In genomic region chr15:84813931-84814330, GRCh38 we compare ENCODE assay signal across 26 cellular contexts.
"Had no signal": no experiment of that assay in that cellular context is flagged by ENCODE, and none has a peak within 500 bp of the region (broad histone marks: within the 10 kb centered on the region; RNA-seq: fewer than 3 reads in every experiment).

No MANE protein-coding gene starts in this region.

- DNase-seq: activated CD4-positive, alpha-beta memory T cell treated with anti-CD3 and anti-CD28 coated beads for 36 hours; activated CD4-positive, alpha-beta T cell treated with anti-CD3 and anti-CD28 coated beads for 36 hours; activated CD4-positive, alpha-beta T cell treated with anti-CD3 and anti-CD28 coated beads, Interleukin-2, amount 10 ng/mL, durations not matched to agents 24 days and 14 days; activated CD4-positive, CD25-positive, alpha-beta regulatory T cell; activated CD4-positive, CD25-positive, alpha-beta regulatory T cell treated with anti-CD3 and anti-CD28 coated beads, Interleukin-2, amount 50 U/mL, for 72 hours; activated CD8-positive, alpha-beta T cell treated with anti-CD3 and anti-CD28 coated beads, Interleukin-2, amount 10 ng/mL, durations not matched to agents 7 days and 5 days; activated effector memory CD4-positive, alpha-beta T cell treated with Interleukin-2 at 50 U/mL for 16 hours; activated gamma-delta T cell treated with Interleukin-2 at 50 U/mL for 16 hours; activated naive CD4-positive, alpha-beta T cell treated with anti-CD3 and anti-CD28 coated beads for 36 hours; activated naive CD8-positive, alpha-beta T cell treated with anti-CD3 and anti-CD28 coated beads, Interleukin-2, amount 10 ng/mL, durations not matched to agents 7 days and 5 days; activated T-cell treated with anti-CD3 and anti-CD28 coated beads, Interleukin-2, amount 50 U/mL, for 4 hours; brain microvascular endothelial cell; cortex of kidney; effector CD8-positive, alpha-beta T cell; foreskin fibroblast; head of caudate nucleus; T-helper 2 cell had no signal

- H3K9me3 Mint-ChIP-seq: activated CD4-positive, alpha-beta memory T cell treated with anti-CD3 and anti-CD28 coated beads for 36 hours; activated CD4-positive, alpha-beta T cell treated with anti-CD3 and anti-CD28 coated beads, Interleukin-2, amount 10 ng/mL, durations not matched to agents 24 days and 14 days; activated naive CD4-positive, alpha-beta T cell treated with anti-CD3 and anti-CD28 coated beads for 36 hours; activated naive CD4-positive, alpha-beta T cell treated with anti-CD3 and anti-CD28 coated beads, Interleukin-2, amount 50 U/mL, for 72 hours; activated naive CD8-positive, alpha-beta T cell treated with anti-CD3 and anti-CD28 coated beads, Interleukin-2, amount 10 ng/mL, durations not matched to agents 7 days and 5 days; activated T-cell treated with anti-CD3 and anti-CD28 coated beads, Interleukin-2, amount 50 U/mL, for 4 hours; activated T-helper 17 cell treated with anti-CD3 and anti-CD28 coated beads, Interleukin-2, amount 50 U/mL, for 72 hours had no signal

- H3K4me3 ChIP-seq: ascending aorta had no signal

- FAIRE-seq: bronchial epithelial cell, colon, endometrium, endothelial cell of umbilical vein, frontal cortex had no signal

- ATAC-seq: activated CD4-positive, alpha-beta T cell treated with anti-CD3 and anti-CD28 coated beads for 36 hours; activated CD8-positive, alpha-beta T cell treated with anti-CD3 and anti-CD28 coated beads, Interleukin-2, amount 10 ng/mL, durations not matched to agents 7 days and 5 days; activated naive CD4-positive, alpha-beta T cell treated with anti-CD3 and anti-CD28 coated beads, Interleukin-2, amount 50 U/mL, for 72 hours; activated T-cell treated with anti-CD3 and anti-CD28 coated beads, Interleukin-2, amount 50 U/mL, for 4 hours; activated T-helper 17 cell treated with anti-CD3 and anti-CD28 coated beads, Interleukin-2, amount 50 U/mL, for 72 hours had no signal

- H3K36me3 ChIP-seq: ascending aorta, brain microvascular endothelial cell had no signal

- H3K27me3 ChIP-seq: ascending aorta, brain microvascular endothelial cell had no signal

- H3K9me3 ChIP-seq: ascending aorta had no signal

- H3K27ac ChIP-seq: brain microvascular endothelial cell, epithelial cell of prostate had no signal

- H3K27ac Mint-ChIP-seq: activated CD4-positive, alpha-beta memory T cell treated with anti-CD3 and anti-CD28 coated beads for 36 hours; activated CD4-positive, alpha-beta T cell treated with anti-CD3 and anti-CD28 coated beads for 36 hours; activated CD4-positive, alpha-beta T cell treated with anti-CD3 and anti-CD28 coated beads, Interleukin-2, amount 10 ng/mL, durations not matched to agents 24 days and 14 days; activated CD8-positive, alpha-beta T cell treated with anti-CD3 and anti-CD28 coated beads, Interleukin-2, amount 10 ng/mL, durations not matched to agents 7 days and 5 days; activated naive CD4-positive, alpha-beta T cell treated with anti-CD3 and anti-CD28 coated beads for 36 hours; activated naive CD8-positive, alpha-beta T cell treated with anti-CD3 and anti-CD28 coated beads, Interleukin-2, amount 10 ng/mL, durations not matched to agents 7 days and 5 days; activated T-helper 17 cell treated with anti-CD3 and anti-CD28 coated beads, Interleukin-2, amount 50 U/mL, for 72 hours had no signal

- H3K4me3 Mint-ChIP-seq: activated CD4-positive, alpha-beta memory T cell treated with anti-CD3 and anti-CD28 coated beads for 36 hours; activated CD4-positive, alpha-beta T cell treated with anti-CD3 and anti-CD28 coated beads for 36 hours; activated CD4-positive, alpha-beta T cell treated with anti-CD3 and anti-CD28 coated beads, Interleukin-2, amount 10 ng/mL, durations not matched to agents 24 days and 14 days; activated CD8-positive, alpha-beta T cell treated with anti-CD3 and anti-CD28 coated beads, Interleukin-2, amount 10 ng/mL, durations not matched to agents 7 days and 5 days; activated naive CD4-positive, alpha-beta T cell treated with anti-CD3 and anti-CD28 coated beads for 36 hours; activated naive CD8-positive, alpha-beta T cell treated with anti-CD3 and anti-CD28 coated beads, Interleukin-2, amount 10 ng/mL, durations not matched to agents 7 days and 5 days; activated T-cell treated with anti-CD3 and anti-CD28 coated beads, Interleukin-2, amount 50 U/mL, for 4 hours; activated T-helper 17 cell treated with anti-CD3 and anti-CD28 coated beads, Interleukin-2, amount 50 U/mL, for 72 hours had no signal

- H3K36me3 Mint-ChIP-seq: activated naive CD4-positive, alpha-beta T cell treated with anti-CD3 and anti-CD28 coated beads, Interleukin-2, amount 50 U/mL, for 72 hours had no signal
